In the genomic region with DNA sequence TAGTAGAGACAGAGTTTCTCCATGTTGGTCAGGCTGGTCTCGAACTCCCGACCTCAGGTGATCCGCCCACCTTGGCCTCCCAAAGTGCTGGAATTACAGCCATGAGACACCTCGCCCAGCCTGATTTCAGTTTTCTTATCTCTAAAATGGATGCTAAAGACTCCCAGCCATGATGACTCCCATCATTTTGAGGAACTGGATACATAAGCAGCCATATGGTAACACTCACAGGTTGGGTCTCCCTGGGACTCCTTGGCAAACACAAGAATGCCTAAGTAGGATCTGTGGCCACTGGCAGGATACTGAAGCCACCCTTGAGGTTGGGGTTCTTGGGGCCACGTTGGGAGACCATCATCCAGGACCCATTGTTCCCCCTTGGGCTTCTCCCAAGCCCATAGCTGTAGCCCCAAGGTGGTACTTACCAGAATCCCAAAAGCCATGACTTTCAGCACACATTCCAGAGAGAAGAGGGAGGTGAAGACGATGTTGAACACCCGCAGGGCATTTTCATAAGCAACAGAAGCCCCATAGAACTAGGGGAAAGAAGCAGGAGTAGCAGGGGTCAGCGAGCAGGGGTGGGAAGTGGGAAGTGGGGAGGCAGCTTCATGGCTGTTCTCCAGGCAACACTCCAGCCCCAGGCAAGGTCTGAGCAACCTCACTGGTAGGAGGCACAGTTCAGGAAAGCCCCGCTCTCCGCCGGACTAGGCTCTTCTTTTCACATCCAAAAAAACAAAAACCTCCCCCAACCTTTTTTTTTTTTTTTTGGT, we compare ENCODE assay signal across 29 cellular contexts.
"Had no signal": no experiment of that assay in that cellular context is flagged by ENCODE, and none has a peak within 500 bp of the region (broad histone marks: within the 10 kb centered on the region; RNA-seq: fewer than 3 reads in every experiment).

No MANE protein-coding gene starts in this region.

- H3K27ac ChIP-seq: adrenal gland, body of pancreas, esophagus squamous epithelium, heart left ventricle, WERI-Rb-1 had no signal

- H3K4me3 ChIP-seq: adrenal gland, body of pancreas, esophagus squamous epithelium, heart left ventricle had no signal

- H3K9me3 ChIP-seq: adrenal gland had no signal

- FAIRE-seq: colon, frontal cortex had no signal

- H3K36me3 ChIP-seq: adrenal gland, esophagus squamous epithelium, heart left ventricle, WERI-Rb-1 had no signal

- DNase-seq: activated B cell treated with CpG ODN at 0.5 μM for 24 hours; activated CD4-positive, alpha-beta T cell treated with anti-CD3 and anti-CD28 coated beads for 48 hours; activated CD4-positive, alpha-beta T cell treated with anti-CD3 and anti-CD28 coated beads, Interleukin-2, amount 50 U/mL, for 1 hour; activated CD4-positive, alpha-beta T cell treated with anti-CD3 and anti-CD28 coated beads, Interleukin-2, amount 50 U/mL, for 48 hours; activated CD8-positive, alpha-beta memory T cell treated with anti-CD3 and anti-CD28 coated beads for 24 hours; activated CD8-positive, alpha-beta T cell treated with anti-CD3 and anti-CD28 coated beads for 36 hours; activated effector memory CD4-positive, alpha-beta T cell treated with Interleukin-2 at 50 U/mL for 16 hours; activated gamma-delta T cell treated with Interleukin-2 at 50 U/mL for 16 hours; activated naive CD4-positive, alpha-beta T cell treated with anti-CD3 and anti-CD28 coated beads for 36 hours; activated naive CD8-positive, alpha-beta T cell treated with anti-CD3 and anti-CD28 coated beads for 36 hours; activated naive CD8-positive, alpha-beta T cell treated with anti-CD3 and anti-CD28 coated beads, Interleukin-2, amount 50 U/mL, for 24 hours; activated T-cell treated with anti-CD3 and anti-CD28 coated beads, Interleukin-2, amount 50 U/mL, for 4 hours; adrenal gland; amygdala; aorta; body of pancreas; caudate nucleus; cortex of kidney; dermis blood vessel endothelial cell; effector CD4-positive, alpha-beta T cell; effector memory CD8-positive, alpha-beta T cell; erythroblast; esophagus squamous epithelium; heart left ventricle; T-helper 17 cell; T1000; WERI-Rb-1 had no signal

- H3K4me1 ChIP-seq: adrenal gland, body of pancreas, esophagus squamous epithelium, heart left ventricle had no signal
